ENCODE assay signal across 29 cellular contexts in the genomic region with DNA sequence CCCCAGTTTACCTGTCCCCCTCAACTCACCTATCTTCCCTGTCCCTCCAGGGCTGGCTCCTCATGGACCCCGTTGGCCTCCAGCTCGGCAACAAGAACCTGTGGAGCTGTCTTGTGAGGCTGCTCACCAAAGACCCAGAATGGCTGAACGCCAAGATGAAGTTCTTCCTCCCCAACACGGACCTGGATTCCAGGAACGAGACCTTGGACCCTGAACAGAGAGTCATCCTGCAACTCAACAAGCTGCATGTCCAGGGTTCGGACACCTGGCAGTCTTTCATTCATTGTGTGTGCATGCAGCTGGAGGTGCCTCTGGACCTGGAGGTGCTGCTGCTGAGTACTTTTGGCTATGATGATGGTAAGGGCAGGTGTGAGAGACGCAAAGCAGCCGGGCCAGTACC. TPM values are rescaled to one million over a fixed set of nuclear protein-coding genes. Genes with fewer than 3 reads are reported as not detected.
DNase-seq lines count a peak whose midpoint lies in the region; ATAC-seq lines count a peak whose summit lies in the region.
"Had no signal": no experiment of that assay in that cellular context is flagged by ENCODE, and none has a peak within 500 bp of the region (broad histone marks: within the 10 kb centered on the region; RNA-seq: fewer than 3 reads in every experiment).

No MANE protein-coding gene starts in this region.

- no peak overlapping the region for H3K27ac ChIP-seq in CD8-positive, alpha-beta memory T cell (ENCODE audit: low read depth, low read length)
- H3K27ac ChIP-seq: brain microvascular endothelial cell had no signal

- H3K27ac Mint-ChIP-seq in CD8-positive, alpha-beta memory T cell = peak overlapping the region; percentile 13 to 92 (median 76)
- peak overlapping the region; percentile 52 for H3K27ac Mint-ChIP-seq in central memory CD8-positive, alpha-beta T cell (ENCODE audit: low read depth)
- H3K27ac Mint-ChIP-seq: nephron progenitor cell had no signal

- no peak overlapping the region for H3K4me3 ChIP-seq in CD8-positive, alpha-beta memory T cell (ENCODE audit: low read length)
- H3K4me3 ChIP-seq: K562, spleen had no signal

- no peaks in the 10 kb centered on the region for H3K27me3 ChIP-seq in CD8-positive, alpha-beta memory T cell (ENCODE audit: insufficient read depth, low read length, poor library complexity, severe bottlenecking)
- H3K27me3 ChIP-seq: brain microvascular endothelial cell, spleen had no signal

- POLR2A ChIA-PET in CD8-positive, alpha-beta memory T cell (lab: Charles Lee) = interaction anchor here (0.5 to 1.8 kb wide), 6 partner anchors 10 to 90 kb away, joined by 4 to 8 read pairs (median 5); partner anchors contain the start of gene NLRC5

- peaks cover 86% of the 10 kb centered on the region for H3K4me1 ChIP-seq in CD8-positive, alpha-beta memory T cell (ENCODE audit: insufficient read depth, low read length)

- peaks cover 55% of the 10 kb centered on the region for H3K36me3 ChIP-seq in CD8-positive, alpha-beta memory T cell (ENCODE audit: insufficient read depth, low read length)

- no peaks in the 10 kb centered on the region for H3K9me3 Mint-ChIP-seq in CD8-positive, alpha-beta memory T cell
- H3K9me3 Mint-ChIP-seq in central memory CD8-positive, alpha-beta T cell = no peaks in the 10 kb centered on the region
- H3K9me3 Mint-ChIP-seq: nephron progenitor cell had no signal

- H3K4me3 Mint-ChIP-seq in CD8-positive, alpha-beta memory T cell = peak overlapping the region in 2 of 7 donors; percentile 29 to 41
- no peak overlapping the region for H3K4me3 Mint-ChIP-seq in central memory CD8-positive, alpha-beta T cell
- H3K4me3 Mint-ChIP-seq: nephron progenitor cell had no signal

- ATAC-seq in central memory CD8-positive, alpha-beta T cell (replicated peaks; ENCODE audit: extremely low read depth, poor library complexity, severe bottlenecking) = no peak
- ATAC-seq in sciatic nerve (no peak), GM21723 (IDR thresholded peaks at IDR 0.05; ENCODE audit: unreplicated experiment) (no peak), HG03469 (IDR thresholded peaks at IDR 0.05; ENCODE audit: unreplicated experiment) (no peak)
- ATAC-seq: K562 had no signal

- peaks cover 35 to 87% (median 38%) of the 10 kb centered on the region in 3 donors for H3K36me3 Mint-ChIP-seq in CD8-positive, alpha-beta memory T cell
- H3K36me3 Mint-ChIP-seq in central memory CD8-positive, alpha-beta T cell (ENCODE audit: insufficient read depth) = peaks cover 63% of the 10 kb centered on the region

- peak; percentile 50 for DNase-seq in activated effector memory CD4-positive, alpha-beta T cell treated with anti-CD3 and anti-CD28 coated beads, Interleukin-2, amount 50 U/mL, for 16 hours
- DNase-seq in activated effector memory CD4-positive, alpha-beta T cell treated with Interleukin-2 at 50 U/mL for 16 hours = no peak
- DNase-seq in CD8-positive, alpha-beta memory T cell = no peak
- DNase-seq in central memory CD8-positive, alpha-beta T cell (ENCODE audit: low spot score in 2 of 2) = no peak
- DNase-seq in sciatic nerve (ENCODE audit: low spot score) = peak; percentile 37
- DNase-seq in NCI-H1694 treated with DMSO at 0.1 percent for 48 hours (lab: John Stamatoyannopoulos, UW) = no peak
- DNase-seq: ACHN; activated CD4-positive, CD25-positive, alpha-beta regulatory T cell; amniotic stem cell; brain microvascular endothelial cell; Calu3; DMS79 treated with DMSO at 0.1 percent for 48 hours; GF-D8; HCEC 1CT; midbrain; NCI-H1105; NCI-H2029; NCI-H2227 treated with DMSO at 0.1 percent for 48 hours; nephron progenitor cell; spleen; SW 1271; trophoblast cell had no signal

- intact Hi-C loops in sciatic nerve (cut with DNase I) = no loop called here

- peaks cover 79 to 92% (median 90%) of the 10 kb centered on the region in 3 donors for H3K4me1 Mint-ChIP-seq in CD8-positive, alpha-beta memory T cell
- peaks cover 91% of the 10 kb centered on the region for H3K4me1 Mint-ChIP-seq in central memory CD8-positive, alpha-beta T cell
- H3K4me1 Mint-ChIP-seq: nephron progenitor cell had no signal

- no peaks in the 10 kb centered on the region for H3K9me3 ChIP-seq in CD8-positive, alpha-beta memory T cell (ENCODE audit: low read length)
- H3K9me3 ChIP-seq: spleen had no signal

- peaks cover 0 to 1% of the 10 kb centered on the region in 2 donors for H3K27me3 Mint-ChIP-seq in CD8-positive, alpha-beta memory T cell
- no peaks in the 10 kb centered on the region for H3K27me3 Mint-ChIP-seq in central memory CD8-positive, alpha-beta T cell

- CTCF ChIA-PET in CD8-positive, alpha-beta memory T cell (lab: Charles Lee) = interaction anchor here (1.0 to 1.8 kb wide), 8 partner anchors 10 to 56 kb away, joined by 3 to 6 read pairs (median 4); partner anchors contain the start of gene NLRC5

RNA-seq across cellular contexts. Expression of gene NLRC5, which starts 31.3 kb away (rescaled TPM):
- 100 to 1,000 TPM; 173 to 178 TPM for total RNA-seq in CD8-positive, alpha-beta memory T cell
- polyA plus RNA-seq in CD8-positive, alpha-beta memory T cell = 165 TPM
- total RNA-seq in sciatic nerve = 60.1 TPM
- polyA plus RNA-seq: K562 had no signal

RNA-seq across cellular contexts. Expression of gene CETP, which starts 58.9 kb away (rescaled TPM):
- total RNA-seq in CD8-positive, alpha-beta memory T cell = not detected
- polyA plus RNA-seq in CD8-positive, alpha-beta memory T cell = not detected
- total RNA-seq in sciatic nerve = 8.2 TPM
- total RNA-seq: Calu3, HT1080, K562, M059J, osteocyte had no signal
- polyA plus RNA-seq: keratinocyte had no signal

Comparison
In these comparisons a context has a peak if more than half of its experiments do, and no peak if none do; other contexts are left out.
1. DNase-seq: peak in activated effector memory CD4-positive, alpha-beta T cell treated with anti-CD3 and anti-CD28 coated beads, Interleukin-2, amount 50 U/mL, for 16 hours (single experiment) and sciatic nerve (single experiment); none in activated effector memory CD4-positive, alpha-beta T cell treated with Interleukin-2 at 50 U/mL for 16 hours (single experiment), CD8-positive, alpha-beta memory T cell (0 of 5), central memory CD8-positive, alpha-beta T cell (0 of 2) and NCI-H1694 treated with DMSO at 0.1 percent for 48 hours (single experiment).